1 cellular context compared by ENCODE assay signal in the genomic region with DNA sequence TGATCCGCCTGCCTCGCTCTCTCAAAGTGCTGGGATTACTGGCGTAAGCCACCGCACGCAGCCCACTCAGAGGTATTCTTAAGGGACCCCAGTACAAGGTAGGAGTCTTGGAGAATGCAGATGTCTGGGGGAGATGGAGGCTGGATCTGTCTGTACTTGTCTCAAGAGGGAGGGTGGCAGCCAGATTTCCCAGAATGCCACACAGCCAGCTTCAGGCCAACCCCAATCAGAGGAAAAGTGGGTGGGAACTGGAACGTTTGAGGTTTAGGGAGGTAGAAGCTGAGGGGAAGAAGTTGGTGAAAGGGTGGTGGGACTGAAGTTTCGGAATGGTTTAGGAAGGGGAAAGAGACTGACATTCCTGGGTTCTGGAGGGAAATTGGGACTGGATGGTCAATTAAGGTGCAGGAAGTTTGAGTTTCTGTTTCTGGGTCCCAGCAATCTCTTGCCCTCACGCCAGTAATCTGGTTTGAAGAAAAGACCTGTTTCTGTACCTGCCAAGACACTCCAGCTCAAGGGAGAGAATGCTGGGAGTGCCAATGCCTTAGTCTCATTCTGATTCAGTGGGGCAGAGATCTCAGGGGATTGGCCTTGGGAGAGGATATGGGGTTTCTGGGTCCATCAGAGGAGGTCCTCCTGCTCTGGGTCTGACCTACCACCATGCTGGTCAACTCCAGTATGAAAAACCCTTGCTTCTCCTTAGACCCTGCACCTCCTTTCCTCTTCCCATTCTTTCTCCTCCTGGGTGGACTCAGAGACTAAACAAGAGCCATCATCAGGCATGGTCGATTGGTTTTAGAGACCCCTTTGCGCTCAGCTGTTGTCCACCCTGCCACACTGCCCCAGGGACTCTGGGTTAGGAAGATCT.
TF ChIP-seq lines count a peak whose summit lies in the region.

No MANE protein-coding gene starts in this region.

TF ChIP-seq in GM23338, 12 proteins besides CTCF, POLR2A, EP300 and RAD21:
- TF ChIP-seq CREB1 (CRISPR knock-in tag; IDR thresholded peaks at IDR 0.05; ENCODE audit: low read depth): no peak
